In the genomic region with DNA sequence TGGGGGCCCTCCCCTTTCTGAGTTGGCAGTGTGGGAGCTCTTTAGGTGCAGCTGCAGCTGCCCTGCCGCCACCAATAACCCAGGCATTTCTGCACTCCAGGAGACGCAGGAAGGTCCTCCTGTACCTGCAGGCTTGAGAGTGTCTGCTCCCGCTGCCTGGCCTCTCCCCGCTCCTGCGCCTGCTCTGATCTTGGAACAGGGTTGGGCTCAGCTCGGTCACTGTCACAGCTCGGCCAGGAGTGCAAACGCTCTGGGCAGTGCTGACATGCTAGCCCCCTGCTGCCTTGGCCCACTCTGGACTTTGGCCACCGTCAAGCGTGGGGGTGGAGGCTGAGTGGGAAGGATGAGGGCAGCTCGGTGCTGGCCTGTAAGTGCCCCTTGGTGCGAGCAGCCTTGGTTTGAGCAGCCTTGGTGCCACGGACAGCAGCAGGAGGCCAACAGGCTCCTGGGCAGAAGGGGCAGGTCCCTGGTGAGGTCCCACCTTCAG, we compare ENCODE assay signal across 1 cellular context.
TF ChIP-seq lines count a peak whose summit lies in the region.

No MANE protein-coding gene starts in this region.

TF ChIP-seq in HepG2, 621 proteins besides CTCF, POLR2A, EP300 and RAD21 (continued from another document and continues in another):
- TF ChIP-seq, protein P1, sequence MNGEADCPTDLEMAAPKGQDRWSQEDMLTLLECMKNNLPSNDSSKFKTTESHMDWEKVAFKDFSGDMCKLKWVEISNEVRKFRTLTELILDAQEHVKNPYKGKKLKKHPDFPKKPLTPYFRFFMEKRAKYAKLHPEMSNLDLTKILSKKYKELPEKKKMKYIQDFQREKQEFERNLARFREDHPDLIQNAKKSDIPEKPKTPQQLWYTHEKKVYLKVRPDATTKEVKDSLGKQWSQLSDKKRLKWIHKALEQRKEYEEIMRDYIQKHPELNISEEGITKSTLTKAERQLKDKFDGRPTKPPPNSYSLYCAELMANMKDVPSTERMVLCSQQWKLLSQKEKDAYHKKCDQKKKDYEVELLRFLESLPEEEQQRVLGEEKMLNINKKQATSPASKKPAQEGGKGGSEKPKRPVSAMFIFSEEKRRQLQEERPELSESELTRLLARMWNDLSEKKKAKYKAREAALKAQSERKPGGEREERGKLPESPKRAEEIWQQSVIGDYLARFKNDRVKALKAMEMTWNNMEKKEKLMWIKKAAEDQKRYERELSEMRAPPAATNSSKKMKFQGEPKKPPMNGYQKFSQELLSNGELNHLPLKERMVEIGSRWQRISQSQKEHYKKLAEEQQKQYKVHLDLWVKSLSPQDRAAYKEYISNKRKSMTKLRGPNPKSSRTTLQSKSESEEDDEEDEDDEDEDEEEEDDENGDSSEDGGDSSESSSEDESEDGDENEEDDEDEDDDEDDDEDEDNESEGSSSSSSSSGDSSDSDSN (CRISPR knock-in tag; IDR thresholded peaks at IDR 0.05): peak; percentile 65; the same call in 1 of the 2 replicates
- TF ChIP-seq YY1 (IDR thresholded peaks at IDR 0.05; ENCODE audit: insufficient read depth, insufficient replicate concordance, low read depth, low read length) (no peak), KDM5B (CRISPR knock-in tag; IDR thresholded peaks at IDR 0.05; ENCODE audit: borderline replicate concordance) (peak; percentile 71; the same call in 1 of the 2 replicates), ZNF747 (CRISPR knock-in tag; IDR thresholded peaks at IDR 0.05; ENCODE audit: borderline replicate concordance) (peak; percentile 51; the same call in 1 of the 2 replicates), NONO (IDR thresholded peaks at IDR 0.05) (no peak), NONO (CRISPR knock-in tag; conservative IDR thresholded peaks at IDR 0.05) (0 out of 2 replicates have a peak, but pooled peaks have one; percentile 50), SALL2 (CRISPR knock-in tag; IDR thresholded peaks at IDR 0.05) (no peak), ZNF33B (CRISPR knock-in tag; IDR thresholded peaks at IDR 0.05) (peak; percentile 78; the same call in 1 of the 2 replicates), NFKBIZ (CRISPR knock-in tag; IDR thresholded peaks at IDR 0.05) (no peak), ZNF253 (CRISPR knock-in tag; IDR thresholded peaks at IDR 0.05; ENCODE audit: borderline replicate concordance) (no peak), ZNF772 (CRISPR knock-in tag; IDR thresholded peaks at IDR 0.05) (peak; percentile 49; the same call in 1 of the 2 replicates), ZNF180 (CRISPR knock-in tag; IDR thresholded peaks at IDR 0.05; ENCODE audit: borderline replicate concordance, low read depth) (no peak), KDM6A (CRISPR knock-in tag; IDR thresholded peaks at IDR 0.05; ENCODE audit: low read depth) (no peak), ZNF761 (CRISPR knock-in tag; conservative IDR thresholded peaks at IDR 0.05) (no peak), MAF1 (CRISPR knock-in tag; IDR thresholded peaks at IDR 0.05; ENCODE audit: borderline replicate concordance) (no peak), KAT8 (CRISPR knock-in tag; IDR thresholded peaks at IDR 0.05) (no peak), SNAPC2 (CRISPR knock-in tag; IDR thresholded peaks at IDR 0.05) (no peak), ATAD3A (CRISPR knock-in tag; IDR thresholded peaks at IDR 0.05) (no peak), ZNF550 (CRISPR knock-in tag; IDR thresholded peaks at IDR 0.05; ENCODE audit: borderline replicate concordance) (no peak), HNRNPL (IDR thresholded peaks at IDR 0.05; ENCODE audit: low read depth, low read length) (0 out of 2 replicates have a peak, but pooled peaks have one; percentile 26)
- TF ChIP-seq, protein P2, sequence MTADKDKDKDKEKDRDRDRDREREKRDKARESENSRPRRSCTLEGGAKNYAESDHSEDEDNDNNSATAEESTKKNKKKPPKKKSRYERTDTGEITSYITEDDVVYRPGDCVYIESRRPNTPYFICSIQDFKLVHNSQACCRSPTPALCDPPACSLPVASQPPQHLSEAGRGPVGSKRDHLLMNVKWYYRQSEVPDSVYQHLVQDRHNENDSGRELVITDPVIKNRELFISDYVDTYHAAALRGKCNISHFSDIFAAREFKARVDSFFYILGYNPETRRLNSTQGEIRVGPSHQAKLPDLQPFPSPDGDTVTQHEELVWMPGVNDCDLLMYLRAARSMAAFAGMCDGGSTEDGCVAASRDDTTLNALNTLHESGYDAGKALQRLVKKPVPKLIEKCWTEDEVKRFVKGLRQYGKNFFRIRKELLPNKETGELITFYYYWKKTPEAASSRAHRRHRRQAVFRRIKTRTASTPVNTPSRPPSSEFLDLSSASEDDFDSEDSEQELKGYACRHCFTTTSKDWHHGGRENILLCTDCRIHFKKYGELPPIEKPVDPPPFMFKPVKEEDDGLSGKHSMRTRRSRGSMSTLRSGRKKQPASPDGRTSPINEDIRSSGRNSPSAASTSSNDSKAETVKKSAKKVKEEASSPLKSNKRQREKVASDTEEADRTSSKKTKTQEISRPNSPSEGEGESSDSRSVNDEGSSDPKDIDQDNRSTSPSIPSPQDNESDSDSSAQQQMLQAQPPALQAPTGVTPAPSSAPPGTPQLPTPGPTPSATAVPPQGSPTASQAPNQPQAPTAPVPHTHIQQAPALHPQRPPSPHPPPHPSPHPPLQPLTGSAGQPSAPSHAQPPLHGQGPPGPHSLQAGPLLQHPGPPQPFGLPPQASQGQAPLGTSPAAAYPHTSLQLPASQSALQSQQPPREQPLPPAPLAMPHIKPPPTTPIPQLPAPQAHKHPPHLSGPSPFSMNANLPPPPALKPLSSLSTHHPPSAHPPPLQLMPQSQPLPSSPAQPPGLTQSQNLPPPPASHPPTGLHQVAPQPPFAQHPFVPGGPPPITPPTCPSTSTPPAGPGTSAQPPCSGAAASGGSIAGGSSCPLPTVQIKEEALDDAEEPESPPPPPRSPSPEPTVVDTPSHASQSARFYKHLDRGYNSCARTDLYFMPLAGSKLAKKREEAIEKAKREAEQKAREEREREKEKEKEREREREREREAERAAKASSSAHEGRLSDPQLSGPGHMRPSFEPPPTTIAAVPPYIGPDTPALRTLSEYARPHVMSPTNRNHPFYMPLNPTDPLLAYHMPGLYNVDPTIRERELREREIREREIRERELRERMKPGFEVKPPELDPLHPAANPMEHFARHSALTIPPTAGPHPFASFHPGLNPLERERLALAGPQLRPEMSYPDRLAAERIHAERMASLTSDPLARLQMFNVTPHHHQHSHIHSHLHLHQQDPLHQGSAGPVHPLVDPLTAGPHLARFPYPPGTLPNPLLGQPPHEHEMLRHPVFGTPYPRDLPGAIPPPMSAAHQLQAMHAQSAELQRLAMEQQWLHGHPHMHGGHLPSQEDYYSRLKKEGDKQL (CRISPR knock-in tag; IDR thresholded peaks at IDR 0.05; ENCODE audit: low read depth): no peak
- TF ChIP-seq, protein P3, sequence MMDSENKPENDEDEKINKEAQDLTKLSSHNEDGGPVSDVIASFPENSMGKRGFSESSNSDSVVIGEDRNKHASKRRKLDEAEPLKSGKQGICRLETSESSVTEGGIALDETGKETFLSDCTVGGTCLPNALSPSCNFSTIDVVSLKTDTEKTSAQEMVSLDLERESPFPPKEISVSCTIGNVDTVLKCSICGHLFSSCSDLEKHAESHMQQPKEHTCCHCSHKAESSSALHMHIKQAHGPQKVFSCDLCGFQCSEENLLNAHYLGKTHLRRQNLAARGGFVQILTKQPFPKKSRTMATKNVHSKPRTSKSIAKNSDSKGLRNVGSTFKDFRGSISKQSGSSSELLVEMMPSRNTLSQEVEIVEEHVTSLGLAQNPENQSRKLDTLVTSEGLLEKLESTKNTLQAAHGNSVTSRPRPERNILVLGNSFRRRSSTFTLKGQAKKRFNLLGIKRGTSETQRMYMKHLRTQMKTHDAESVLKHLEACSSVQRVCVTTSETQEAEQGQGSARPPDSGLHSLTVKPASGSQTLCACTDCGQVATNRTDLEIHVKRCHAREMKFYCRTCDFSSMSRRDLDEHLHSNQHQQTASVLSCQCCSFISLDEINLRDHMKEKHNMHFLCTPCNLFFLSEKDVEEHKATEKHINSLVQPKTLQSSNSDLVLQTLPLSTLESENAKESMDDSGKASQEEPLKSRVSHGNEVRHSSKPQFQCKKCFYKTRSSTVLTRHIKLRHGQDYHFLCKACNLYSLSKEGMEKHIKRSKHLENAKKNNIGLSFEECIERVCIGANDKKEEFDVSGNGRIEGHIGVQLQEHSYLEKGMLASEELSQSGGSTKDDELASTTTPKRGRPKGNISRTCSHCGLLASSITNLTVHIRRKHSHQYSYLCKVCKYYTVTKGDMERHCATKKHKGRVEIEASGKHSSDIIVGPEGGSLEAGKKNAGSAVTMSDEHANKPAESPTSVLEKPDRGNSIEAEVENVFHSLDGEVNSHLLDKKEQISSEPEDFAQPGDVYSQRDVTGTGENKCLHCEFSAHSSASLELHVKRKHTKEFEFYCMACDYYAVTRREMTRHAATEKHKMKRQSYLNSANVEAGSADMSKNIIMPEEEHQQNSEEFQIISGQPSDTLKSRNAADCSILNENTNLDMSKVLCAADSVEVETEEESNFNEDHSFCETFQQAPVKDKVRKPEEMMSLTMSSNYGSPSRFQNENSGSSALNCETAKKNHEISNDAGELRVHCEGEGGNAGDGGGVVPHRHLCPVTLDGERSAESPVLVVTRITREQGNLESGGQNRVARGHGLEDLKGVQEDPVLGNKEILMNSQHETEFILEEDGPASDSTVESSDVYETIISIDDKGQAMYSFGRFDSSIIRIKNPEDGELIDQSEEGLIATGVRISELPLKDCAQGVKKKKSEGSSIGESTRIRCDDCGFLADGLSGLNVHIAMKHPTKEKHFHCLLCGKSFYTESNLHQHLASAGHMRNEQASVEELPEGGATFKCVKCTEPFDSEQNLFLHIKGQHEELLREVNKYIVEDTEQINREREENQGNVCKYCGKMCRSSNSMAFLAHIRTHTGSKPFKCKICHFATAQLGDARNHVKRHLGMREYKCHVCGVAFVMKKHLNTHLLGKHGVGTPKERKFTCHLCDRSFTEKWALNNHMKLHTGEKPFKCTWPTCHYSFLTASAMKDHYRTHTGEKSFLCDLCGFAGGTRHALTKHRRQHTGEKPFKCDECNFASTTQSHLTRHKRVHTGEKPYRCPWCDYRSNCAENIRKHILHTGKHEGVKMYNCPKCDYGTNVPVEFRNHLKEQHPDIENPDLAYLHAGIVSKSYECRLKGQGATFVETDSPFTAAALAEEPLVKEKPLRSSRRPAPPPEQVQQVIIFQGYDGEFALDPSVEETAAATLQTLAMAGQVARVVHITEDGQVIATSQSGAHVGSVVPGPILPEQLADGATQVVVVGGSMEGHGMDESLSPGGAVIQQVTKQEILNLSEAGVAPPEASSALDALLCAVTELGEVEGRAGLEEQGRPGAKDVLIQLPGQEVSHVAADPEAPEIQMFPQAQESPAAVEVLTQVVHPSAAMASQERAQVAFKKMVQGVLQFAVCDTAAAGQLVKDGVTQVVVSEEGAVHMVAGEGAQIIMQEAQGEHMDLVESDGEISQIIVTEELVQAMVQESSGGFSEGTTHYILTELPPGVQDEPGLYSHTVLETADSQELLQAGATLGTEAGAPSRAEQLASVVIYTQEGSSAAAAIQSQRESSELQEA (CRISPR knock-in tag; IDR thresholded peaks at IDR 0.05; ENCODE audit: not compliant biosample characterization): no peak
- TF ChIP-seq, protein P4, sequence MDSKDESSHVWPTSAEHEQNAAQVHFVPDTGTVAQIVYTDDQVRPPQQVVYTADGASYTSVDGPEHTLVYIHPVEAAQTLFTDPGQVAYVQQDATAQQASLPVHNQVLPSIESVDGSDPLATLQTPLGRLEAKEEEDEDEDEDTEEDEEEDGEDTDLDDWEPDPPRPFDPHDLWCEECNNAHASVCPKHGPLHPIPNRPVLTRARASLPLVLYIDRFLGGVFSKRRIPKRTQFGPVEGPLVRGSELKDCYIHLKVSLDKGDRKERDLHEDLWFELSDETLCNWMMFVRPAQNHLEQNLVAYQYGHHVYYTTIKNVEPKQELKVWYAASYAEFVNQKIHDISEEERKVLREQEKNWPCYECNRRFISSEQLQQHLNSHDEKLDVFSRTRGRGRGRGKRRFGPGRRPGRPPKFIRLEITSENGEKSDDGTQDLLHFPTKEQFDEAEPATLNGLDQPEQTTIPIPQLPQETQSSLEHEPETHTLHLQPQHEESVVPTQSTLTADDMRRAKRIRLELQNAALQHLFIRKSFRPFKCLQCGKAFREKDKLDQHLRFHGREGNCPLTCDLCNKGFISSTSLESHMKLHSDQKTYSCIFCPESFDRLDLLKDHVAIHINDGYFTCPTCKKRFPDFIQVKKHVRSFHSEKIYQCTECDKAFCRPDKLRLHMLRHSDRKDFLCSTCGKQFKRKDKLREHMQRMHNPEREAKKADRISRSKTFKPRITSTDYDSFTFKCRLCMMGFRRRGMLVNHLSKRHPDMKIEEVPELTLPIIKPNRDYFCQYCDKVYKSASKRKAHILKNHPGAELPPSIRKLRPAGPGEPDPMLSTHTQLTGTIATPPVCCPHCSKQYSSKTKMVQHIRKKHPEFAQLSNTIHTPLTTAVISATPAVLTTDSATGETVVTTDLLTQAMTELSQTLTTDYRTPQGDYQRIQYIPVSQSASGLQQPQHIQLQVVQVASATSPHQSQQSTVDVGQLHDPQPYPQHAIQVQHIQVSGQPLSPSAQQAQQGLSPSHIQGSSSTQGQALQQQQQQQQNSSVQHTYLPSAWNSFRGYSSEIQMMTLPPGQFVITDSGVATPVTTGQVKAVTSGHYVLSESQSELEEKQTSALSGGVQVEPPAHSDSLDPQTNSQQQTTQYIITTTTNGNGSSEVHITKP (CRISPR knock-in tag; IDR thresholded peaks at IDR 0.05; ENCODE audit: low read depth): no peak
- TF ChIP-seq, protein P5, sequence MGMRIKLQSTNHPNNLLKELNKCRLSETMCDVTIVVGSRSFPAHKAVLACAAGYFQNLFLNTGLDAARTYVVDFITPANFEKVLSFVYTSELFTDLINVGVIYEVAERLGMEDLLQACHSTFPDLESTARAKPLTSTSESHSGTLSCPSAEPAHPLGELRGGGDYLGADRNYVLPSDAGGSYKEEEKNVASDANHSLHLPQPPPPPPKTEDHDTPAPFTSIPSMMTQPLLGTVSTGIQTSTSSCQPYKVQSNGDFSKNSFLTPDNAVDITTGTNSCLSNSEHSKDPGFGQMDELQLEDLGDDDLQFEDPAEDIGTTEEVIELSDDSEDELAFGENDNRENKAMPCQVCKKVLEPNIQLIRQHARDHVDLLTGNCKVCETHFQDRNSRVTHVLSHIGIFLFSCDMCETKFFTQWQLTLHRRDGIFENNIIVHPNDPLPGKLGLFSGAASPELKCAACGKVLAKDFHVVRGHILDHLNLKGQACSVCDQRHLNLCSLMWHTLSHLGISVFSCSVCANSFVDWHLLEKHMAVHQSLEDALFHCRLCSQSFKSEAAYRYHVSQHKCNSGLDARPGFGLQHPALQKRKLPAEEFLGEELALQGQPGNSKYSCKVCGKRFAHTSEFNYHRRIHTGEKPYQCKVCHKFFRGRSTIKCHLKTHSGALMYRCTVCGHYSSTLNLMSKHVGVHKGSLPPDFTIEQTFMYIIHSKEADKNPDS (CRISPR knock-in tag; IDR thresholded peaks at IDR 0.05): 0 out of 2 replicates have a peak, but pooled peaks have one; percentile 39
- TF ChIP-seq, protein P6, sequence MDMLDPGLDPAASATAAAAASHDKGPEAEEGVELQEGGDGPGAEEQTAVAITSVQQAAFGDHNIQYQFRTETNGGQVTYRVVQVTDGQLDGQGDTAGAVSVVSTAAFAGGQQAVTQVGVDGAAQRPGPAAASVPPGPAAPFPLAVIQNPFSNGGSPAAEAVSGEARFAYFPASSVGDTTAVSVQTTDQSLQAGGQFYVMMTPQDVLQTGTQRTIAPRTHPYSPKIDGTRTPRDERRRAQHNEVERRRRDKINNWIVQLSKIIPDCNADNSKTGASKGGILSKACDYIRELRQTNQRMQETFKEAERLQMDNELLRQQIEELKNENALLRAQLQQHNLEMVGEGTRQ (IDR thresholded peaks at IDR 0.05; ENCODE audit: low read depth, low read length): no peak
- TF ChIP-seq, protein P6 (CRISPR knock-in tag; IDR thresholded peaks at IDR 0.05; ENCODE audit: borderline replicate concordance): no peak
